16 cellular contexts compared by ENCODE assay signal in the genomic region with DNA sequence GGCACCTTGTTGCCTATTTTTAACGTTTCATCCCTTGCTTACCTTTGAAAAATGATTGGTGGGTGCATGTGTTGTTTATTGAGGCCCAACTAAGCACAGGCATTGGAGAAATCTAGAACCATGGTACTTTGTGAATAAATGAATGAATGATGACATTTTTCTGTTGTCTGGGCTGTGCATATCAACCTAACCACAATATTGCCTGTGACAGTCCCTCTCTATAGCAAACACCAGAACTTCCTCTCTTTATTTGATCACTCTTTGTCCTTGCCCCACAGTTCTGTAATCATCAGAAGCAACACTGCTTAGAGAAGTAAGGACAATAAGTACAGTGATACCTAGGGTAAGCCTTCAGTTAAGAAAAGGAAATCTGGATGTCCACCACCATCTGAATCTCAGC.
DNase-seq lines count a peak whose midpoint lies in the region; ATAC-seq, FAIRE-seq and TF ChIP-seq lines count a peak whose summit lies in the region.
"Had no signal": no experiment of that assay in that cellular context is flagged by ENCODE, and none has a peak within 500 bp of the region (broad histone marks: within the 10 kb centered on the region; RNA-seq: fewer than 3 reads in every experiment).

No MANE protein-coding gene starts in this region.

- TF ChIP-seq RAD21 in GM12878 (IDR thresholded peaks at IDR 0.05; ENCODE audit: insufficient read depth, low read depth, low read length) = no peak

- no peak overlapping the region for H3K27ac ChIP-seq in GM12878 (ENCODE audit: control insufficient read depth, insufficient read depth)
- H3K27ac ChIP-seq in upper lobe of right lung = no peak overlapping the region
- no peak overlapping the region for H3K27ac ChIP-seq in uterus
- H3K27ac ChIP-seq: BLaER1, RWPE1 had no signal

- H3K36me3 ChIP-seq in GM12878 (ENCODE audit: control insufficient read depth in 2 of 2, insufficient read depth in 2 of 2, low read length in 1 of 2) = no peaks in the 10 kb centered on the region
- H3K36me3 ChIP-seq in upper lobe of right lung = no peaks in the 10 kb centered on the region
- H3K36me3 ChIP-seq in uterus = no peaks in the 10 kb centered on the region
- H3K36me3 ChIP-seq: BLaER1 had no signal

- no peak for FAIRE-seq in GM12878 (lab: Jason Lieb, UNC)
- FAIRE-seq: GM18507 had no signal

- H3K27me3 ChIP-seq in GM12878 (replicated peaks in 1 of 2; ENCODE audit: control insufficient read depth in 2 of 2, insufficient read depth in 2 of 2, low read length in 1 of 2) (no peaks in the 10 kb centered on the region), upper lobe of right lung (no peaks in the 10 kb centered on the region), uterus (no peaks in the 10 kb centered on the region)
- H3K27me3 ChIP-seq: BLaER1 had no signal

- RAD21 ChIA-PET in GM12878 (lab: Charles Lee; ENCODE audit: unreplicated experiment) = interaction anchor here (0.7 to 0.9 kb wide), 2 partner anchors 23 to 58 kb away, joined by 3 to 4 read pairs; no protein-coding TSS in a partner anchor

- H3K9me3 ChIP-seq in GM12878 (replicated peaks; ENCODE audit: control insufficient read depth, insufficient read depth, low read length) (peaks cover 9% of the 10 kb centered on the region), upper lobe of right lung (no peaks in the 10 kb centered on the region), uterus (no peaks in the 10 kb centered on the region)

- BruUV-seq in GM12878 (replicated peaks; lab: Mats Ljungman, UMichigan) = no TSS peak

- no peaks in the 10 kb centered on the region for H4K20me1 ChIP-seq in GM12878 (ENCODE audit: control insufficient read depth, insufficient read depth)
- H4K20me1 ChIP-seq: BLaER1 had no signal

- H3K4me1 ChIP-seq in GM12878 (ENCODE audit: control insufficient read depth, insufficient read depth, low read length) (peaks cover under 1% of the 10 kb centered on the region), upper lobe of right lung (no peaks in the 10 kb centered on the region), uterus (no peaks in the 10 kb centered on the region)

- no peak for TF ChIP-seq CTCF in GM12878 (IDR thresholded peaks at IDR 0.05 in 2 of 3, conservative IDR thresholded peaks at IDR 0.05 in 1 of 3; ENCODE audit: control insufficient read depth in 2 of 3, extremely low read depth in 1 of 3, insufficient read depth in 1 of 3, low read depth in 3 of 3, low read length in 3 of 3)
- no peak for TF ChIP-seq CTCF in upper lobe of right lung (IDR thresholded peaks at IDR 0.05)
- TF ChIP-seq CTCF in uterus (IDR thresholded peaks at IDR 0.05) = no peak

- DNase-seq in Kasumi-1 (lab: John Stamatoyannopoulos, UW) = peak; percentile 46 to 72
- DNase-seq in NOMO-1 treated with DMSO at 0.1 percent for 48 hours (lab: John Stamatoyannopoulos, UW; ENCODE audit: unreplicated experiment) = peak; percentile 86
- no peak for DNase-seq in GM12878 (ENCODE audit: low read depth, low spot score)
- no peak for DNase-seq in upper lobe of right lung
- DNase-seq in uterus = no peak
- no peak for DNase-seq in NCI-H524 treated with DMSO at 0.1 percent for 48 hours (lab: John Stamatoyannopoulos, UW)
- no peak for DNase-seq in mucosa of gallbladder (ENCODE audit: low spot score)
- DNase-seq: HCEC 1CT, NCI-H187 treated with DMSO at 0.1 percent for 48 hours, NCI-H2171, NCI-H446 treated with DMSO at 0.1 percent for 48 hours, NCI-H774, T-helper 1 cell had no signal

- TF ChIP-seq POLR2A in GM12878 (IDR thresholded peaks at IDR 0.05; ENCODE audit: low read depth, low read length) (no peak), uterus (IDR thresholded peaks at IDR 0.05) (no peak)

- ATAC-seq in GM12878 = no peak; the same call in 2 of the 3 replicates
- ATAC-seq in upper lobe of right lung = peak; percentile 83

- H3K4me3 ChIP-seq in GM12878 (no peak overlapping the region), upper lobe of right lung (no peak overlapping the region), uterus (no peak overlapping the region)
- H3K4me3 ChIP-seq: BLaER1 had no signal

- in situ Hi-C loops in GM12878 (cut with MboI) = no loop called here

- intact Hi-C loops in GM12878 (cut with micrococcal nuclease; ENCODE audit: unreplicated experiment) = no loop called here
- intact Hi-C loops in upper lobe of right lung (cut with DNase I) = no loop called here
- intact Hi-C loops in uterus (cut with DNase I; ENCODE audit: low total_unique reads) = no loop called here

- POLR2A ChIA-PET in GM12878 (lab: Charles Lee) = no interaction called here

- SMC1A ChIA-PET in GM12878 (lab: Charles Lee; ENCODE audit: uncharacterized antibody, unreplicated experiment) = no interaction called here

- H3K9ac ChIP-seq in GM12878 (ENCODE audit: control insufficient read depth, insufficient read depth, low read length) = no peak overlapping the region
- H3K9ac ChIP-seq: BLaER1 had no signal

- 7% methylated on average over 1 of the region's 1 CpG for WGBS in GM12878 (ENCODE audit: insufficient coverage, insufficient replicate concordance, low lambda C conversion rate, missing lambda C conversion rate)

- no peak overlapping the region for H2AFZ ChIP-seq in GM12878 (ENCODE audit: control insufficient read depth, low read depth, low read length)

- no peak for TF ChIP-seq EP300 in GM12878 (IDR thresholded peaks at IDR 0.05; ENCODE audit: borderline replicate concordance in 1 of 2, control insufficient read depth in 1 of 2, low read depth in 2 of 2, low read length in 2 of 2)

- H3K79me2 ChIP-seq in GM12878 (ENCODE audit: control insufficient read depth, insufficient read depth, low read length) = no peaks in the 10 kb centered on the region

- H3K4me2 ChIP-seq in GM12878 (ENCODE audit: control insufficient read depth, insufficient read depth) = no peak overlapping the region
- H3K4me2 ChIP-seq: BLaER1 had no signal

- CTCF ChIA-PET in GM12878 (lab: Yijun Ruan, JAX) = no interaction called here

TF ChIP-seq in GM12878, 131 proteins besides CTCF, POLR2A, EP300 and RAD21:
- peak; percentile 56 for TF ChIP-seq RUNX3 (IDR thresholded peaks at IDR 0.05; ENCODE audit: low read length)
- peak; percentile 15; the same call in 1 of the 2 replicates for TF ChIP-seq SPI1 (IDR thresholded peaks at IDR 0.05; ENCODE audit: borderline replicate concordance, insufficient read depth, low read depth, low read length)
- no peak for TF ChIP-seq NFYA (IDR thresholded peaks at IDR 0.05; ENCODE audit: borderline replicate concordance, low read depth, low read length)
- TF ChIP-seq ZNF24 (IDR thresholded peaks at IDR 0.05) = peak; percentile 72; the same call in 1 of the 2 replicates

Comparison
In these comparisons a context has a peak if more than half of its experiments do, and no peak if none do; other contexts are left out.
1. DNase-seq: peak in Kasumi-1 (2 of 2) and NOMO-1 treated with DMSO at 0.1 percent for 48 hours (single experiment); none in GM12878 (single experiment), upper lobe of right lung (single experiment), uterus (0 of 2), NCI-H524 treated with DMSO at 0.1 percent for 48 hours (single experiment) and mucosa of gallbladder (single experiment).